Comparison of ENCODE assay signal across 20 cellular contexts in the genomic region with DNA sequence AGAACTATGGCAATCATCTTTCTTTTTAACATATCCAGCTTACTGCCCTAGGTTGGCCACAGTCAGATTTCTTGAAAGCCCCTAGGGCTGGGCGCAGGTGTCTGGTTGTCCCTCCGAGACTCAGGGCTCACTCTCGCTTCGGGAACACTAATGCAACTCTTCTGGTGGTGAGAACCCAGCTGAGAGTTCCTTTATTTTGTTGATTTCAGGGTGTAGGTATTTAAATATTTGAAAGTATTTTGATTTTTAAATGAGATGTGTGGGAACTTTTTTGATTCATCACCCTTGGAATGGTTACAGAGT. TPM values are rescaled to one million over a fixed set of nuclear protein-coding genes. Genes with fewer than 3 reads are reported as not detected.
A peak's percentile ranks its signal among the peaks of the same experiment; 100 is the strongest.
DNase-seq lines count a peak whose midpoint lies in the region; ATAC-seq and TF ChIP-seq lines count a peak whose summit lies in the region.
"Had no signal": no experiment of that assay in that cellular context is flagged by ENCODE, and none has a peak within 500 bp of the region (broad histone marks: within the 10 kb centered on the region; RNA-seq: fewer than 3 reads in every experiment).

No MANE protein-coding gene starts in this region.

- DNase-seq in T-helper 1 cell (no peak), midbrain (lab: John Stamatoyannopoulos, UW) (no peak)
- DNase-seq in CD8-positive, alpha-beta T cell: no peak
- no peak for DNase-seq in activated CD8-positive, alpha-beta T cell treated with anti-CD3 and anti-CD28 coated beads for 36 hours
- no peak for DNase-seq in naive thymus-derived CD8-positive, alpha-beta T cell
- DNase-seq: 8988T; colonic mucosa; H7; KG1; left lung; NCI-H1092; NCI-H2107; NCI-H524; nucleus accumbens; stimulated activated naive B cell treated with anti-CD40 and anti-IgM and Interleukin-4, amounts not matched to agents 10 μg/mL and 1 μg/mL and 100 μg/mL, for 72 hours; WERI-Rb-1 had no signal

- H3K27me3 Mint-ChIP-seq in T-helper 1 cell treated with Interleukin-12 subunit alpha and Interleukin-12 subunit beta and Interleukin-4 antibody, amounts not matched to agents 30 μg/mL and 1 μg/mL, for 36 hours (ENCODE audit: low read depth): no peaks in the 10 kb centered on the region
- H3K27me3 Mint-ChIP-seq in CD8-positive, alpha-beta T cell (ENCODE audit: low read depth): no peaks in the 10 kb centered on the region
- H3K27me3 Mint-ChIP-seq in activated CD8-positive, alpha-beta T cell treated with anti-CD3 and anti-CD28 coated beads for 36 hours: no peaks in the 10 kb centered on the region
- H3K27me3 Mint-ChIP-seq in naive thymus-derived CD8-positive, alpha-beta T cell: no peaks in the 10 kb centered on the region
- H3K27me3 Mint-ChIP-seq: brain; stimulated activated naive B cell treated with anti-CD40 and anti-IgM and Interleukin-4, amounts not matched to agents 10 μg/mL and 1 μg/mL and 100 μg/mL, for 72 hours had no signal

- peaks cover 99% of the 10 kb centered on the region for H3K4me1 ChIP-seq in CD8-positive, alpha-beta T cell (ENCODE audit: insufficient read depth, low read length)

- H3K9me3 Mint-ChIP-seq in T-helper 1 cell treated with Interleukin-12 subunit alpha and Interleukin-12 subunit beta and Interleukin-4 antibody, amounts not matched to agents 30 μg/mL and 1 μg/mL, for 36 hours: no peaks in the 10 kb centered on the region
- no peaks in the 10 kb centered on the region for H3K9me3 Mint-ChIP-seq in CD8-positive, alpha-beta T cell
- no peaks in the 10 kb centered on the region for H3K9me3 Mint-ChIP-seq in activated CD8-positive, alpha-beta T cell treated with anti-CD3 and anti-CD28 coated beads for 36 hours
- H3K9me3 Mint-ChIP-seq in naive thymus-derived CD8-positive, alpha-beta T cell: no peaks in the 10 kb centered on the region
- H3K9me3 Mint-ChIP-seq: brain; stimulated activated naive B cell treated with anti-CD40 and anti-IgM and Interleukin-4, amounts not matched to agents 10 μg/mL and 1 μg/mL and 100 μg/mL, for 72 hours had no signal

- H3K36me3 Mint-ChIP-seq in T-helper 1 cell treated with Interleukin-12 subunit alpha and Interleukin-12 subunit beta and Interleukin-4 antibody, amounts not matched to agents 30 μg/mL and 1 μg/mL, for 36 hours (ENCODE audit: low read depth): peaks cover 25% of the 10 kb centered on the region
- peaks cover 5% of the 10 kb centered on the region for H3K36me3 Mint-ChIP-seq in CD8-positive, alpha-beta T cell
- H3K36me3 Mint-ChIP-seq in activated CD8-positive, alpha-beta T cell treated with anti-CD3 and anti-CD28 coated beads for 36 hours (ENCODE audit: low read depth): peaks cover 2% of the 10 kb centered on the region
- H3K36me3 Mint-ChIP-seq in naive thymus-derived CD8-positive, alpha-beta T cell: peaks cover 0 to 4% (median 0%) of the 10 kb centered on the region in 3 donors
- H3K36me3 Mint-ChIP-seq: brain had no signal

- no peak overlapping the region for H3K4me3 ChIP-seq in CD8-positive, alpha-beta T cell (ENCODE audit: low read depth, low read length)
- H3K4me3 ChIP-seq: colonic mucosa, left lung had no signal

- H3K27me3 ChIP-seq in CD8-positive, alpha-beta T cell (ENCODE audit: insufficient read depth, low read length): no peaks in the 10 kb centered on the region
- H3K27me3 ChIP-seq: colonic mucosa, left lung had no signal

- H3K27ac ChIP-seq in CD8-positive, alpha-beta T cell (ENCODE audit: low read depth, low read length): no peak overlapping the region
- H3K27ac ChIP-seq: colonic mucosa, left lung, WERI-Rb-1 had no signal

- H3K36me3 ChIP-seq in CD8-positive, alpha-beta T cell (ENCODE audit: insufficient read depth, low read length): no peaks in the 10 kb centered on the region
- H3K36me3 ChIP-seq: colonic mucosa, left lung, WERI-Rb-1 had no signal

- no peak for ATAC-seq in CD8-positive, alpha-beta T cell
- ATAC-seq in activated CD8-positive, alpha-beta T cell treated with anti-CD3 and anti-CD28 coated beads for 36 hours: no peak
- no peak for ATAC-seq in naive thymus-derived CD8-positive, alpha-beta T cell
- no peak for ATAC-seq in GM18868 (IDR thresholded peaks at IDR 0.05; ENCODE audit: unreplicated experiment)
- no peak for ATAC-seq in GM18502 (IDR thresholded peaks at IDR 0.05; ENCODE audit: poor library complexity, unreplicated experiment)
- ATAC-seq: left lung; stimulated activated naive B cell treated with anti-CD40 and anti-IgM and Interleukin-4, amounts not matched to agents 10 μg/mL and 1 μg/mL and 100 μg/mL, for 72 hours had no signal

- intact Hi-C loops in CD8-positive, alpha-beta T cell (cut with DNase I, micrococcal nuclease): loop anchor here in 1 of 2 experiments (1.0 kb wide), 1 partner anchor 37 kb away; no protein-coding TSS in a partner anchor
- intact Hi-C loops in activated CD8-positive, alpha-beta T cell treated with anti-CD3 and anti-CD28 coated beads for 36 hours (cut with micrococcal nuclease): no loop called here

- TF ChIP-seq CTCF in CD8-positive, alpha-beta T cell (IDR thresholded peaks at IDR 0.05): no peak
- no peak for TF ChIP-seq CTCF in activated CD8-positive, alpha-beta T cell treated with anti-CD3 and anti-CD28 coated beads for 36 hours (IDR thresholded peaks at IDR 0.05)

- peak overlapping the region; percentile 63 for H3K4me3 Mint-ChIP-seq in T-helper 1 cell treated with Interleukin-12 subunit alpha and Interleukin-12 subunit beta and Interleukin-4 antibody, amounts not matched to agents 30 μg/mL and 1 μg/mL, for 36 hours
- H3K4me3 Mint-ChIP-seq in CD8-positive, alpha-beta T cell: peak overlapping the region; percentile 40
- H3K4me3 Mint-ChIP-seq in activated CD8-positive, alpha-beta T cell treated with anti-CD3 and anti-CD28 coated beads for 36 hours: no peak overlapping the region
- peak overlapping the region; percentile 40 to 82 (median 75) for H3K4me3 Mint-ChIP-seq in naive thymus-derived CD8-positive, alpha-beta T cell
- H3K4me3 Mint-ChIP-seq: brain; stimulated activated naive B cell treated with anti-CD40 and anti-IgM and Interleukin-4, amounts not matched to agents 10 μg/mL and 1 μg/mL and 100 μg/mL, for 72 hours had no signal

- CTCF ChIA-PET in CD8-positive, alpha-beta T cell (lab: Charles Lee): interaction anchor here (0.6 to 8.2 kb wide), 5 partner anchors 10 to 73 kb away, joined by 3 to 52 read pairs (median 4); no protein-coding TSS in a partner anchor
- CTCF ChIA-PET in activated CD8-positive, alpha-beta T cell treated with anti-CD3 and anti-CD28 coated beads for 36 hours (lab: Charles Lee): interaction anchor here (0.8 to 5.6 kb wide), 5 partner anchors 14 to 121 kb away, joined by 3 to 44 read pairs (median 24); no protein-coding TSS in a partner anchor

- POLR2A ChIA-PET in CD8-positive, alpha-beta T cell (lab: Charles Lee): interaction anchor here (0.7 to 1.3 kb wide), 4 partner anchors 20 to 43 kb away, joined by 3 to 4 read pairs (median 4); no protein-coding TSS in a partner anchor
- POLR2A ChIA-PET in activated CD8-positive, alpha-beta T cell treated with anti-CD3 and anti-CD28 coated beads for 36 hours (lab: Charles Lee): interaction anchor here (0.7 to 4.5 kb wide), 4 partner anchors 18 to 39 kb away, joined by 3 to 23 read pairs (median 5); no protein-coding TSS in a partner anchor
- POLR2A ChIA-PET in naive thymus-derived CD8-positive, alpha-beta T cell (lab: Charles Lee): interaction anchor here (1.6 to 15.8 kb wide), 3 partner anchors 19 to 32 kb away, joined by 3 to 194 read pairs (median 3); no protein-coding TSS in a partner anchor

- H3K9me3 ChIP-seq in CD8-positive, alpha-beta T cell (ENCODE audit: low read length): no peaks in the 10 kb centered on the region
- H3K9me3 ChIP-seq: colonic mucosa, left lung had no signal

- peaks cover 82% of the 10 kb centered on the region for H3K4me1 Mint-ChIP-seq in T-helper 1 cell treated with Interleukin-12 subunit alpha and Interleukin-12 subunit beta and Interleukin-4 antibody, amounts not matched to agents 30 μg/mL and 1 μg/mL, for 36 hours (ENCODE audit: low read depth)
- peaks cover 97% of the 10 kb centered on the region for H3K4me1 Mint-ChIP-seq in CD8-positive, alpha-beta T cell (ENCODE audit: low read depth)
- peaks cover 97% of the 10 kb centered on the region for H3K4me1 Mint-ChIP-seq in activated CD8-positive, alpha-beta T cell treated with anti-CD3 and anti-CD28 coated beads for 36 hours (ENCODE audit: low read depth)
- peaks cover 59 to 100% (median 98%) of the 10 kb centered on the region in 4 donors for H3K4me1 Mint-ChIP-seq in naive thymus-derived CD8-positive, alpha-beta T cell

- peak overlapping the region; percentile 27 for H3K27ac Mint-ChIP-seq in T-helper 1 cell treated with Interleukin-12 subunit alpha and Interleukin-12 subunit beta and Interleukin-4 antibody, amounts not matched to agents 30 μg/mL and 1 μg/mL, for 36 hours
- H3K27ac Mint-ChIP-seq in CD8-positive, alpha-beta T cell: peak overlapping the region; percentile 90
- peak overlapping the region; percentile 72 for H3K27ac Mint-ChIP-seq in activated CD8-positive, alpha-beta T cell treated with anti-CD3 and anti-CD28 coated beads for 36 hours
- peak overlapping the region; percentile 74 to 95 (median 89) for H3K27ac Mint-ChIP-seq in naive thymus-derived CD8-positive, alpha-beta T cell

RNA-seq across cellular contexts. Expression of a gene that starts 40.7 kb away (rescaled TPM):
- 10 to 100 TPM; 60.3 to 67.5 TPM for total RNA-seq in CD8-positive, alpha-beta T cell
- 10 to 100 TPM; 46.7 to 46.9 TPM for total RNA-seq in activated CD8-positive, alpha-beta T cell treated with anti-CD3 and anti-CD28 coated beads for 36 hours
- total RNA-seq in naive thymus-derived CD8-positive, alpha-beta T cell: 100 to 1,000 TPM; 130 to 141 TPM
- polyA plus RNA-seq in naive thymus-derived CD8-positive, alpha-beta T cell: 10 to 100 TPM; 37.7 to 64.3 (median 46.3) TPM

Comparison
In these comparisons a context has a peak if more than half of its experiments do, and no peak if none do; other contexts are left out.
1. H3K27ac Mint-ChIP-seq: peak in every context shown above with its lines; median percentile 90 in CD8-positive, alpha-beta T cell; 89 in naive thymus-derived CD8-positive, alpha-beta T cell; 72 in activated CD8-positive, alpha-beta T cell treated with anti-CD3 and anti-CD28 coated beads for 36 hours; 27 in T-helper 1 cell treated with Interleukin-12 subunit alpha and Interleukin-12 subunit beta and Interleukin-4 antibody, amounts not matched to agents 30 μg/mL and 1 μg/mL, for 36 hours.